Comparison of ENCODE assay signal across 25 cellular contexts in the genomic region with DNA sequence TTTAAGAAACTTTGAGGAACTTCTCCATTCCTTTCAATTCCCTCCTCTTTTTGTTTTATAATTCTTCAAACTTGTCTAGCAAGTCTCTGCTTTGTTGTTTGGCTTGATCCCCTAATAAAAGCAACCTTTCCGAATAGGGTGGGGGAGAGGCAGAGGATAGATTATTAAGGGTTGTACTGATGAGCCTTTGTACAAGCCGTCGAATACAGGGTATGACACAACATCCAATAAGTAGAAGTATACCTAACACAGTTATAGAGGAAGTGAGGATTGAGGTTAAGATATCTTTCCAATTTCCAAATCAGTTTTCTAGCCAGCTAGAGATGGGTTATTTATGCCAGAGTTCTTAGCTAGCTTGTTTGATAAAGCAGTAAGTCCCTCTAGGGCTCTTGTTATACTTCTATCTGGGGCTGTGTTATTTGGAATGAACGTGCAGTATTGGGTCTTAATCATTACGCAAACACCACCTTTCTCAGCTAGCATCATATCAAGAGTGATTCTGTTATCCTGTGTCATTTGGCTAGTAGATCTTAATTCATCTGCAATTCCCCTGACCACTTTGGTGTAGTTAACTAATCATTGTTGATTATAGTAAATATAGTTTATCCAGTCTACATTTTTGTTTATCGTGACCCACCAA. TPM values are rescaled to one million over a fixed set of nuclear protein-coding genes. Genes with fewer than 3 reads are reported as not detected.
A peak's percentile ranks its signal among the peaks of the same experiment; 100 is the strongest.
DNase-seq lines count a peak whose midpoint lies in the region; ATAC-seq and TF ChIP-seq lines count a peak whose summit lies in the region.
"Had no signal": no experiment of that assay in that cellular context is flagged by ENCODE, and none has a peak within 500 bp of the region (broad histone marks: within the 10 kb centered on the region; RNA-seq: fewer than 3 reads in every experiment).

No MANE protein-coding gene starts in this region.

- H3K27me3 ChIP-seq in body of pancreas (no peaks in the 10 kb centered on the region), right atrium auricular region (no peaks in the 10 kb centered on the region), thoracic aorta (replicated peaks; ENCODE audit: insufficient read depth) (no peaks in the 10 kb centered on the region), neuronal stem cell (ENCODE audit: control insufficient read depth in 3 of 3, insufficient read depth in 3 of 3, low read depth in 1 of 3, low read length in 3 of 3) (no peaks in the 10 kb centered on the region)
- H3K27me3 ChIP-seq: breast epithelium had no signal

- H3K27ac ChIP-seq in body of pancreas, result peak overlapping the region in 2 of 4 donors; percentile 25 to 31
- H3K27ac ChIP-seq in right atrium auricular region, result peak overlapping the region; percentile 69 to 86
- H3K27ac ChIP-seq in thoracic aorta, result peak overlapping the region; percentile 81 to 88
- no peak overlapping the region for H3K27ac ChIP-seq in neuronal stem cell (replicated peaks; ENCODE audit: low read length)
- H3K27ac ChIP-seq: 22Rv1, breast epithelium, KMS-11 had no signal

- H2AK5ac ChIP-seq in neuronal stem cell (ENCODE audit: low read depth, low read length), result no peak overlapping the region

- no peak for TF ChIP-seq POLR2A in body of pancreas (IDR thresholded peaks at IDR 0.05)

- H3K4ac ChIP-seq in neuronal stem cell (ENCODE audit: low read length), result no peak overlapping the region

- H2BK120ac ChIP-seq in neuronal stem cell (ENCODE audit: low read depth, low read length), result no peak overlapping the region

- no peak overlapping the region for H3K4me2 ChIP-seq in neuronal stem cell (ENCODE audit: insufficient read depth, low read length, poor library complexity, severe bottlenecking)
- H3K4me2 ChIP-seq: KMS-11 had no signal

- no peak overlapping the region for H2BK12ac ChIP-seq in neuronal stem cell (ENCODE audit: low read length)

- H2BK15ac ChIP-seq in neuronal stem cell (ENCODE audit: low read length), result no peak overlapping the region

- H3K4me1 ChIP-seq in body of pancreas (peaks cover 11% of the 10 kb centered on the region), right atrium auricular region (peaks cover 0 to 32% of the 10 kb centered on the region in 2 donors), thoracic aorta (ENCODE audit: control insufficient read depth in 1 of 2, low read depth in 2 of 2) (peaks cover 0 to 28% of the 10 kb centered on the region in 2 donors), neuronal stem cell (ENCODE audit: control insufficient read depth in 2 of 2, insufficient read depth in 1 of 2, low read depth in 1 of 2, low read length in 2 of 2) (no peaks in the 10 kb centered on the region)
- H3K4me1 ChIP-seq: breast epithelium had no signal

- DNase-seq in NOMO-1 treated with DMSO at 0.1 percent for 48 hours (lab: John Stamatoyannopoulos, UW; ENCODE audit: unreplicated experiment) (peak; percentile 30), NOMO-1 treated with dmso at 0.1 percent for 144 hours (lab: John Stamatoyannopoulos, UW; ENCODE audit: unreplicated experiment) (no peak), body of pancreas (no peak), right atrium auricular region (ENCODE audit: low spot score) (no peak), thoracic aorta (ENCODE audit: low spot score) (no peak), SW 1271 (lab: John Stamatoyannopoulos, UW) (no peak), neuronal stem cell (ENCODE audit: low spot score) (no peak)
- DNase-seq in activated CD8-positive, alpha-beta memory T cell treated with anti-CD3 and anti-CD28 coated beads, Interleukin-2, amount 50 U/mL, for 48 hours, result no peak
- DNase-seq: activated CD4-positive, alpha-beta T cell treated with anti-CD3 and anti-CD28 coated beads, Interleukin-2, amount 50 U/mL, for 4 hours; activated CD8-positive, alpha-beta memory T cell treated with anti-CD3 and anti-CD28 coated beads, Interleukin-2, amount 50 U/mL, for 4 hours; activated naive CD8-positive, alpha-beta T cell treated with anti-CD3 and anti-CD28 coated beads, Interleukin-2, amount 50 U/mL, for 24 hours; CD4-positive, alpha-beta memory T cell; H7; NCI-H1092; NCI-H1930; NCI-H2227 treated with DMSO at 0.1 percent for 48 hours; SIG-M5; small intestine; stimulated activated CD4-positive, alpha-beta T cell treated with anti-CD3 and anti-CD28 coated beads, Interleukin-2, amount 100 ng/mL, for 48 hours; stimulated activated naive CD4-positive, alpha-beta T cell; T-cell had no signal

- H3K36me3 ChIP-seq in body of pancreas (replicated peaks in 1 of 2; ENCODE audit: insufficient read depth in 1 of 2, low read depth in 2 of 2), result no peaks in the 10 kb centered on the region
- H3K36me3 ChIP-seq in right atrium auricular region, result no peaks in the 10 kb centered on the region
- H3K36me3 ChIP-seq in thoracic aorta, result no peaks in the 10 kb centered on the region
- peaks cover 3 to 14% of the 10 kb centered on the region in 2 donors for H3K36me3 ChIP-seq in neuronal stem cell (replicated peaks in 1 of 2; ENCODE audit: control insufficient read depth in 2 of 2, insufficient read depth in 2 of 2, low read length in 2 of 2)
- H3K36me3 ChIP-seq: breast epithelium, prostate gland had no signal

- WGBS in body of pancreas, 2 donors, result 72 to 80% methylated on average over 6 of the region's 6 CpGs
- no CpG with 5 or more reads among the region's 6 CpGs for WGBS in neuronal stem cell (ENCODE audit: extremely low coverage in 2 of 2, insufficient read length in 2 of 2, insufficient replicate concordance in 1 of 2), 2 donors

- H3K9me3 ChIP-seq in body of pancreas (no peaks in the 10 kb centered on the region), right atrium auricular region (peaks cover 0 to 14% of the 10 kb centered on the region in 2 donors), thoracic aorta (peaks cover 5% of the 10 kb centered on the region), neuronal stem cell (replicated peaks in 1 of 2; ENCODE audit: control insufficient read depth in 2 of 2, insufficient read depth in 1 of 2, low read depth in 1 of 2, low read length in 2 of 2) (peaks cover 7 to 61% of the 10 kb centered on the region in 2 donors)
- H3K9me3 ChIP-seq: breast epithelium, prostate gland had no signal

- no peak overlapping the region for H2AFZ ChIP-seq in neuronal stem cell (ENCODE audit: low read length)

- H2BK5ac ChIP-seq in neuronal stem cell (ENCODE audit: low read length), result no peak overlapping the region

- no peak overlapping the region for H3K9ac ChIP-seq in neuronal stem cell (ENCODE audit: low read depth, low read length, poor library complexity)
- H3K9ac ChIP-seq: KMS-11 had no signal

- no peak overlapping the region for H3K14ac ChIP-seq in neuronal stem cell (ENCODE audit: low read length)

- intact Hi-C loops in body of pancreas (cut with DNase I), result no loop called here

- H3K23ac ChIP-seq in neuronal stem cell (ENCODE audit: low read depth, low read length, poor library complexity), result no peak overlapping the region

- no peak overlapping the region for H3K18ac ChIP-seq in neuronal stem cell (ENCODE audit: low read length)

- no peak overlapping the region for H3K4me3 ChIP-seq in body of pancreas
- H3K4me3 ChIP-seq in right atrium auricular region, result no peak overlapping the region
- H3K4me3 ChIP-seq in thoracic aorta, result peak overlapping the region; percentile 44
- no peak overlapping the region for H3K4me3 ChIP-seq in neuronal stem cell (ENCODE audit: low read length in 2 of 2)
- H3K4me3 ChIP-seq: breast epithelium, prostate gland had no signal

- peaks cover 7% of the 10 kb centered on the region for H3K79me1 ChIP-seq in neuronal stem cell (ENCODE audit: low read depth, low read length)

- no peak overlapping the region for H4K91ac ChIP-seq in neuronal stem cell (ENCODE audit: low read depth, low read length, poor library complexity)

- H4K8ac ChIP-seq in neuronal stem cell (ENCODE audit: low read depth, low read length), result no peak overlapping the region

- ATAC-seq in body of pancreas, result peak; percentile 38
- no peak for ATAC-seq in thoracic aorta (ENCODE audit: insufficient number of reproducible peaks, low FRiP score, low read depth)
- ATAC-seq: activated naive CD8-positive, alpha-beta T cell treated with anti-CD3 and anti-CD28 coated beads, Interleukin-2, amount 50 U/mL, for 24 hours; T-cell had no signal

- TF ChIP-seq CTCF in body of pancreas (IDR thresholded peaks at IDR 0.05) (no peak), right atrium auricular region (IDR thresholded peaks at IDR 0.05) (no peak), thoracic aorta (IDR thresholded peaks at IDR 0.05) (no peak)

RNA-seq across cellular contexts. Expression of a gene that starts 18.5 kb away (rescaled TPM):
- total RNA-seq in body of pancreas, result 10 to 100 TPM; 21.1 to 21.8 TPM
- 10 to 100 TPM; 50.3 to 56.2 TPM for total RNA-seq in right atrium auricular region
- 10 to 100 TPM; 39.7 to 54.9 TPM for total RNA-seq in thoracic aorta
- polyA plus RNA-seq in neuronal stem cell (2013, experiment 1 of 2), result 39.0 TPM
- 38.7 TPM for polyA plus RNA-seq in neuronal stem cell (2013, experiment 2 of 2)
